In the genomic region with DNA sequence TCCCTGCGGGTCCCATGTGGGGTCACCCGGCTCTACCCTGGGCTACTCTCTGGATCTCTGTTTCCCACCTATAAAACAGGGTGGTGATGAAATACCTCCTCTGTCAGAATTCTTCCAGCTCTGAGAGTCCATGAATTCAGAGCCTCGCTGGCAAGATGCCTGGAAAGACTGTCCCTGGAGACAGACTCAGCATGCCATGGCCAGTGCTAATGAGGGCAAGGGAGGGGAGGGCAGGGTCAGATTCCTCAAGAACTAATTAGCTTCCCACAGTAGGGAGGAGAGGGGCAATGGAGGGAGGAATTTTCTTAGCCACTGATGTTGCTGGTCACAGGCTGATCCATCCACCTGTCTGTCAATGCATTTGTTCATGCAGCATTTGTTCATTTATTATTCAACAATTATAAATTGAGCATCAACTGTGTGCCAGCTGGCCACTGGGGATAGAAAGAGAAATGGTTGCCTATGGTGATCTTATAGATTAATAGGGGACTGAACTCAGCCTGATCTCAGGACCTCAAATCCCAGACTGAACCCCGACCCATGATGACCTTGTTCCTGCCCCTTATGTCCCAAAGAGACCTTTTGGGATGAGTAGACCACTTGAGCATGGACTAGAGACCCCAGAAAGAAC, we compare ENCODE assay signal across 10 cellular contexts. TPM values are rescaled to one million over a fixed set of nuclear protein-coding genes. Genes with fewer than 3 reads are reported as not detected.
DNase-seq lines count a peak whose midpoint lies in the region; ATAC-seq and TF ChIP-seq lines count a peak whose summit lies in the region.
"Had no signal": no experiment of that assay in that cellular context is flagged by ENCODE, and none has a peak within 500 bp of the region (broad histone marks: within the 10 kb centered on the region; RNA-seq: fewer than 3 reads in every experiment).

No MANE protein-coding gene starts in this region.

- no peak for ATAC-seq in natural killer cell treated with Interleukin-12 subunit alpha and Interleukin-12 subunit beta and Interleukin-15 and Interleukin-18, amount 100 ng/mL, for 72 hours
- ATAC-seq in activated naive CD8-positive, alpha-beta T cell treated with anti-CD3 and anti-CD28 coated beads, Interleukin-2, amount 50 U/mL, for 24 hours = no peak
- ATAC-seq in HG03108 (IDR thresholded peaks at IDR 0.05; ENCODE audit: unreplicated experiment) (no peak), HG03280 (IDR thresholded peaks at IDR 0.05; ENCODE audit: unreplicated experiment) (no peak)

- peaks cover 58% of the 10 kb centered on the region for H3K4me1 Mint-ChIP-seq in HFFc6 (ENCODE audit: low read depth)
- no peaks in the 10 kb centered on the region for H3K4me1 Mint-ChIP-seq in natural killer cell treated with Interleukin-12 subunit alpha and Interleukin-12 subunit beta and Interleukin-15 and Interleukin-18, amount 100 ng/mL, for 72 hours (ENCODE audit: low read depth in 2 of 2)
- no peaks in the 10 kb centered on the region for H3K4me1 Mint-ChIP-seq in activated naive CD8-positive, alpha-beta T cell treated with anti-CD3 and anti-CD28 coated beads, Interleukin-2, amount 50 U/mL, for 24 hours

- H3K27me3 ChIP-seq in stomach smooth muscle (ENCODE audit: control insufficient read depth in 1 of 2, insufficient read depth in 2 of 2, low read length in 2 of 2) = no peaks in the 10 kb centered on the region

- H3K4me1 ChIP-seq in stomach smooth muscle (ENCODE audit: control insufficient read depth, insufficient read depth, low read length) = peaks cover 70% of the 10 kb centered on the region

- peak; percentile 83 for DNase-seq in HFFc6
- DNase-seq in iris pigment epithelial cell (ENCODE audit: low read depth) = peak; percentile 75
- no peak for DNase-seq in natural killer cell treated with Interleukin-12 subunit alpha and Interleukin-12 subunit beta and Interleukin-15 and Interleukin-18, amount 100 ng/mL, for 72 hours (ENCODE audit: low spot score)
- no peak for DNase-seq in activated naive CD8-positive, alpha-beta T cell treated with anti-CD3 and anti-CD28 coated beads, Interleukin-2, amount 50 U/mL, for 24 hours
- DNase-seq: activated gamma-delta T cell treated with Interleukin-2 at 50 U/mL for 16 hours had no signal

- H3K4me3 Mint-ChIP-seq in HFFc6 = peak overlapping the region; percentile 55
- H3K4me3 Mint-ChIP-seq in natural killer cell treated with Interleukin-12 subunit alpha and Interleukin-12 subunit beta and Interleukin-15 and Interleukin-18, amount 100 ng/mL, for 72 hours = no peak overlapping the region
- H3K4me3 Mint-ChIP-seq in activated naive CD8-positive, alpha-beta T cell treated with anti-CD3 and anti-CD28 coated beads, Interleukin-2, amount 50 U/mL, for 24 hours = no peak overlapping the region

- peaks cover 8 to 15% of the 10 kb centered on the region in 2 donors for H3K36me3 ChIP-seq in stomach smooth muscle (ENCODE audit: control insufficient read depth in 2 of 2, insufficient read depth in 2 of 2, low read length in 2 of 2)

- H3K27ac Mint-ChIP-seq in HFFc6 = peak overlapping the region; percentile 76
- no peak overlapping the region for H3K27ac Mint-ChIP-seq in natural killer cell treated with Interleukin-12 subunit alpha and Interleukin-12 subunit beta and Interleukin-15 and Interleukin-18, amount 100 ng/mL, for 72 hours
- H3K27ac Mint-ChIP-seq in activated naive CD8-positive, alpha-beta T cell treated with anti-CD3 and anti-CD28 coated beads, Interleukin-2, amount 50 U/mL, for 24 hours = no peak overlapping the region

- no peak for TF ChIP-seq CTCF in HFFc6 (IDR thresholded peaks at IDR 0.05)

- H3K9ac ChIP-seq in stomach smooth muscle (ENCODE audit: low read length in 2 of 2) = peak overlapping the region; percentile 0 to 47

- no peaks in the 10 kb centered on the region; the same call in 1 of the 2 replicates for H3K27me3 Mint-ChIP-seq in HFFc6 (ENCODE audit: insufficient read depth)
- peaks cover 2 to 4% of the 10 kb centered on the region in 2 donors for H3K27me3 Mint-ChIP-seq in natural killer cell treated with Interleukin-12 subunit alpha and Interleukin-12 subunit beta and Interleukin-15 and Interleukin-18, amount 100 ng/mL, for 72 hours
- H3K27me3 Mint-ChIP-seq in activated naive CD8-positive, alpha-beta T cell treated with anti-CD3 and anti-CD28 coated beads, Interleukin-2, amount 50 U/mL, for 24 hours = no peaks in the 10 kb centered on the region

- H3K9me3 ChIP-seq in stomach smooth muscle (ENCODE audit: control insufficient read depth in 2 of 2, low read length in 2 of 2) = no peaks in the 10 kb centered on the region

- peak overlapping the region in 1 of 2 donors; percentile 35 for H3K4me3 ChIP-seq in stomach smooth muscle (ENCODE audit: low read length in 2 of 2)
- H3K4me3 ChIP-seq: GM12878 had no signal

- H3K9me3 Mint-ChIP-seq in HFFc6 = no peaks in the 10 kb centered on the region
- no peaks in the 10 kb centered on the region for H3K9me3 Mint-ChIP-seq in natural killer cell treated with Interleukin-12 subunit alpha and Interleukin-12 subunit beta and Interleukin-15 and Interleukin-18, amount 100 ng/mL, for 72 hours
- no peaks in the 10 kb centered on the region for H3K9me3 Mint-ChIP-seq in activated naive CD8-positive, alpha-beta T cell treated with anti-CD3 and anti-CD28 coated beads, Interleukin-2, amount 50 U/mL, for 24 hours

- peak overlapping the region; percentile 29 for H3K27ac ChIP-seq in angular gyrus (ENCODE audit: low read depth, low read length)
- H3K27ac ChIP-seq in stomach smooth muscle (ENCODE audit: low read length) = peak overlapping the region; percentile 55

- H3K36me3 Mint-ChIP-seq in HFFc6 (ENCODE audit: low read depth) = peaks cover 8% of the 10 kb centered on the region
- H3K36me3 Mint-ChIP-seq in natural killer cell treated with Interleukin-12 subunit alpha and Interleukin-12 subunit beta and Interleukin-15 and Interleukin-18, amount 100 ng/mL, for 72 hours = no peaks in the 10 kb centered on the region
- no peaks in the 10 kb centered on the region for H3K36me3 Mint-ChIP-seq in activated naive CD8-positive, alpha-beta T cell treated with anti-CD3 and anti-CD28 coated beads, Interleukin-2, amount 50 U/mL, for 24 hours (ENCODE audit: low read depth)

RNA-seq across cellular contexts. Expression of a gene that starts 4.7 kb away (rescaled TPM):
- total RNA-seq in HFFc6 (2021; fragmentation: NEBNext Ultra II Directional; extraction: Animal tissue kit (Norgen Biotek cat#: 25700)) = 10 to 100 TPM; 35.6 to 50.7 (median 47.8) TPM
- total RNA-seq in natural killer cell treated with Interleukin-12 subunit alpha and Interleukin-12 subunit beta and Interleukin-15 and Interleukin-18, amount 100 ng/mL, for 72 hours = 1 to 10 TPM; 1.0 to 9.3 TPM

RNA-seq across cellular contexts. Expression of a gene that starts 15.9 kb away (rescaled TPM):
- under 1 TPM in 2 of 6 experiments, not detected in 4; 0.05 to 0.14 TPM for total RNA-seq in HFFc6 (2021; fragmentation: NEBNext Ultra II Directional; extraction: Animal tissue kit (Norgen Biotek cat#: 25700))
- not detected for total RNA-seq in natural killer cell treated with Interleukin-12 subunit alpha and Interleukin-12 subunit beta and Interleukin-15 and Interleukin-18, amount 100 ng/mL, for 72 hours

RNA-seq across cellular contexts. Expression of a gene that starts 55.7 kb away (rescaled TPM):
- 10 to 100 TPM; 32.6 to 40.2 (median 35.4) TPM for total RNA-seq in HFFc6 (2021; fragmentation: NEBNext Ultra II Directional; extraction: Animal tissue kit (Norgen Biotek cat#: 25700))
- 10 to 100 TPM; 72.5 to 80.0 TPM for total RNA-seq in natural killer cell treated with Interleukin-12 subunit alpha and Interleukin-12 subunit beta and Interleukin-15 and Interleukin-18, amount 100 ng/mL, for 72 hours

Comparison
In these comparisons a context has a peak if more than half of its experiments do, and no peak if none do; other contexts are left out.
1. DNase-seq: peak in HFFc6 (single experiment) and iris pigment epithelial cell (single experiment); none in natural killer cell treated with Interleukin-12 subunit alpha and Interleukin-12 subunit beta and Interleukin-15 and Interleukin-18, amount 100 ng/mL, for 72 hours (single experiment) and activated naive CD8-positive, alpha-beta T cell treated with anti-CD3 and anti-CD28 coated beads, Interleukin-2, amount 50 U/mL, for 24 hours (single experiment).